Comparison of ENCODE assay signal across 10 cellular contexts in the genomic region with DNA sequence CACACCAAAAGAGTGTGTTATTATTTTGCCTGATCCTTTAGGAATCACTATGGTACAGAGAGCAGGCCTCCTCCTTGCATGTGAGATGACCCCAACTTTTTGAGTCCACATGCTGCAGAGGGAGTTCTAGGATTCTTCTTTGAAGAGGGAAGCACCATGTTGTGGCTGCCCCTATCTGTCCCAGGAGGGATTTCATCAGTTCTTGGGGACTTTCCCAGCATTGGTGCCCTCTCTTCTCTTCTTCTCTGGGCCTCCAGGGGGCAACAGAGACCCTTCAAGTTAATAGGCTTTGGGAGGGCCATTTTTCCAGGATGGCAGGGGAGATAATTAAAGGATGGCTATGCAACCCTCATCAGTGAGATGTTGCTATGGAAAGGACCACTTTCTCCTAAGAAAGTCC. TPM values are rescaled to one million over a fixed set of nuclear protein-coding genes. Genes with fewer than 3 reads are reported as not detected.
DNase-seq lines count a peak whose midpoint lies in the region; ATAC-seq, FAIRE-seq and TF ChIP-seq lines count a peak whose summit lies in the region.
"Had no signal": no experiment of that assay in that cellular context is flagged by ENCODE, and none has a peak within 500 bp of the region (broad histone marks: within the 10 kb centered on the region; RNA-seq: fewer than 3 reads in every experiment).

No MANE protein-coding gene starts in this region.

- ATAC-seq in HG02571 (IDR thresholded peaks at IDR 0.05; ENCODE audit: unreplicated experiment): peak; percentile 92
- no peak for ATAC-seq in effector memory CD8-positive, alpha-beta T cell (replicated peaks)

- no peaks in the 10 kb centered on the region for H3K36me3 Mint-ChIP-seq in effector memory CD8-positive, alpha-beta T cell (ENCODE audit: insufficient read depth)

- H3K4me1 Mint-ChIP-seq in effector memory CD8-positive, alpha-beta T cell (ENCODE audit: low read depth in 2 of 2): no peaks in the 10 kb centered on the region
- H3K4me1 Mint-ChIP-seq: nephron had no signal

- TF ChIP-seq POLR2A in GM12891 (IDR thresholded peaks at IDR 0.05; ENCODE audit: low read depth, low read length) (no peak), NB4 (IDR thresholded peaks at IDR 0.05; ENCODE audit: extremely low read depth, insufficient read length) (no peak)

- no peak for DNase-seq in AG09309 (ENCODE audit: low read depth)
- DNase-seq in GM12891 (ENCODE audit: insufficient read length, low spot score): peak; percentile 5
- peak; percentile 58 for DNase-seq in NB4 (ENCODE audit: low read depth)
- DNase-seq in epithelial cell of proximal tubule (ENCODE audit: low read depth): no peak
- DNase-seq in effector memory CD8-positive, alpha-beta T cell: no peak
- no peak for DNase-seq in pons (ENCODE audit: low spot score)
- no peak for DNase-seq in effector CD8-positive, alpha-beta T cell (lab: John Stamatoyannopoulos, UW)

- no peak overlapping the region for H3K27ac Mint-ChIP-seq in effector memory CD8-positive, alpha-beta T cell
- H3K27ac Mint-ChIP-seq: nephron had no signal

- H3K4me3 ChIP-seq in AG09309 (ENCODE audit: control insufficient read depth, low read depth, low read length): no peak overlapping the region
- H3K4me3 ChIP-seq in NB4 (ENCODE audit: low read depth, low read length): no peak overlapping the region
- no peak overlapping the region for H3K4me3 ChIP-seq in epithelial cell of proximal tubule (ENCODE audit: low read depth, low read length)
- H3K4me3 ChIP-seq: SK-N-MC had no signal

- H3K4me3 Mint-ChIP-seq in effector memory CD8-positive, alpha-beta T cell: no peak overlapping the region
- H3K4me3 Mint-ChIP-seq: nephron had no signal

- TF ChIP-seq CTCF in AG09309 (IDR thresholded peaks at IDR 0.05; ENCODE audit: control insufficient read depth, insufficient read depth, low read depth, low read length, missing control alignments): peak; percentile 43
- peak; percentile 62 for TF ChIP-seq CTCF in NB4 (IDR thresholded peaks at IDR 0.05; ENCODE audit: low read depth, low read length)
- TF ChIP-seq CTCF in epithelial cell of proximal tubule (conservative IDR thresholded peaks at IDR 0.05; ENCODE audit: low read depth, low read length): peak; percentile 65

- H3K27me3 Mint-ChIP-seq in effector memory CD8-positive, alpha-beta T cell: peaks cover 0 to 11% of the 10 kb centered on the region in 2 donors

- FAIRE-seq in GM12891 (lab: Jason Lieb, UNC): no peak

- H3K9me3 Mint-ChIP-seq in effector memory CD8-positive, alpha-beta T cell: no peaks in the 10 kb centered on the region
- H3K9me3 Mint-ChIP-seq: nephron had no signal

TF ChIP-seq in GM12891, 5 proteins besides CTCF, POLR2A, EP300 and RAD21:
- TF ChIP-seq SPI1 (IDR thresholded peaks at IDR 0.05; ENCODE audit: low read depth, low read length) (no peak), TAF1 (IDR thresholded peaks at IDR 0.05; ENCODE audit: low read depth, low read length) (no peak), POLR2AphosphoS5 (IDR thresholded peaks at IDR 0.05; ENCODE audit: low read depth, low read length) (no peak), PAX5 (IDR thresholded peaks at IDR 0.05; ENCODE audit: insufficient read depth, low read length, severe bottlenecking) (no peak), POU2F2 (IDR thresholded peaks at IDR 0.05; ENCODE audit: low read depth, low read length) (no peak)

RNA-seq across cellular contexts. Expression of gene MMP1, which starts 3.6 kb away (rescaled TPM):
- polyA plus RNA-seq in GM12891 (2012; ENCODE audit: low read depth, missing spikeins): not detected
- 2.7 and 3.8 TPM in 2 replicates for total RNA-seq in epithelial cell of proximal tubule

RNA-seq across cellular contexts. Expression of gene MMP10, which starts 14.0 kb away (rescaled TPM):
- not detected for polyA plus RNA-seq in GM12891 (2012; ENCODE audit: low read depth, missing spikeins)
- 0.29 and 0.80 TPM in 2 replicates for total RNA-seq in epithelial cell of proximal tubule

RNA-seq across cellular contexts. Expression of gene MMP3, which starts 49.0 kb away (rescaled TPM):
- not detected for polyA plus RNA-seq in GM12891 (2012; ENCODE audit: low read depth, missing spikeins)
- total RNA-seq in epithelial cell of proximal tubule: not detected in 2 replicates

Comparison
In these comparisons a context has a peak if more than half of its experiments do, and no peak if none do; other contexts are left out.
1. DNase-seq: peak in GM12891 (single experiment) and NB4 (single experiment); none in AG09309 (single experiment), epithelial cell of proximal tubule (single experiment), effector memory CD8-positive, alpha-beta T cell (0 of 3), pons (single experiment) and effector CD8-positive, alpha-beta T cell (single experiment).
2. Peak in every context shown above with its lines, with median percentiles within 50 percentile points of each other: CTCF ChIP-seq.